Comparison of ENCODE assay signal across 1 cellular context in genomic region chr13:52412128-52412527, GRCh38.
TF ChIP-seq lines count a peak whose summit lies in the region.

No MANE protein-coding gene starts in this region.

TF ChIP-seq in HepG2, 621 proteins besides CTCF, POLR2A, EP300 and RAD21:
- no peak for TF ChIP-seq ZFP36L2 (CRISPR knock-in tag; IDR thresholded peaks at IDR 0.05)
- peak; percentile 18 for TF ChIP-seq HNRNPK (IDR thresholded peaks at IDR 0.05; ENCODE audit: low read depth, low read length, poor library complexity, severe bottlenecking)
